Comparison of ENCODE assay signal across 21 cellular contexts in the genomic region with DNA sequence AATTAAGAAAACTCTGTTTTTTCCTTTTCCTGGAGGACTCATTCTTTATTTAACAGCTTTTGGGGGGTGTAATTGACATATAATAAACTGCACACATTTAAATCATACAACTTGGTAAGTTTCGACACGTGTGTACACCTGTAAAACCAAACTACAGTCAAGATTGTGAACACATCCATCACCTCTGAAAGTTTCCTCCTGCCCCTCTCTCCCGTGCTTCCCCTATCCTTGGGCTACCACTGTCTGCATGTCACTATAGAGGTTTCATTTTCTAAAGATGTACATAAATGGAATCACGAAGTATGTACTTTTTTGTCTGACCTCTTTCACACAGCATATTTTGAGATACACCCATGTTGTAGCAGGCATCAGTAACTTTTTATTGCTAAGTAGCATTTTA.
DNase-seq lines count a peak whose midpoint lies in the region; ATAC-seq and TF ChIP-seq lines count a peak whose summit lies in the region.
"Had no signal": no experiment of that assay in that cellular context is flagged by ENCODE, and none has a peak within 500 bp of the region (broad histone marks: within the 10 kb centered on the region; RNA-seq: fewer than 3 reads in every experiment).

No MANE protein-coding gene starts in this region.

- no peaks in the 10 kb centered on the region for H3K9me3 Mint-ChIP-seq in HFFc6
- H3K9me3 Mint-ChIP-seq: CD4-positive, alpha-beta T cell; GM23338 had no signal

- no peak for TF ChIP-seq CTCF in HFFc6 (IDR thresholded peaks at IDR 0.05)
- TF ChIP-seq CTCF in brain microvascular endothelial cell (IDR thresholded peaks at IDR 0.05; ENCODE audit: low read depth, low read length, missing control alignments) = no peak

- H3K4me1 Mint-ChIP-seq in HFFc6 (ENCODE audit: low read depth) = peaks cover 18% of the 10 kb centered on the region
- H3K4me1 Mint-ChIP-seq: CD14-positive monocyte; CD8-positive, alpha-beta memory T cell had no signal

- H3K27me3 Mint-ChIP-seq in HFFc6 (ENCODE audit: insufficient read depth) = peaks cover 16% of the 10 kb centered on the region

- peak overlapping the region; percentile 17; the same call in 1 of the 2 replicates for H3K4me3 Mint-ChIP-seq in HFFc6
- H3K4me3 Mint-ChIP-seq: CD14-positive monocyte; CD4-positive, alpha-beta T cell; CD8-positive, alpha-beta memory T cell; GM23338 had no signal

- H3K4me3 ChIP-seq in ACC112 (ENCODE audit: low read depth, low read length) (no peak overlapping the region), brain microvascular endothelial cell (ENCODE audit: low read depth, low read length) (no peak overlapping the region)
- H3K4me3 ChIP-seq: BLaER1 treated with 17β-estradiol and CSF1 and Interleukin-3, amounts not matched to agents 10 nM and 100 nM; GM23338; HAP-1 had no signal

- DNase-seq in HFFc6 (no peak), brain microvascular endothelial cell (no peak), left colon (no peak), ecto neural progenitor cell (ENCODE audit: low spot score) (no peak)
- no peak for DNase-seq in activated CD4-positive, alpha-beta T cell treated with anti-CD3 and anti-CD28 coated beads for 4 hours
- no peak for DNase-seq in central memory CD4-positive, alpha-beta T cell
- DNase-seq: ACHN; AML-193; BE2C; CD4-positive, alpha-beta T cell; CD8-positive, alpha-beta memory T cell; DMS 273 treated with DMSO at 0.1 percent for 48 hours; DMS79; GDM1 had no signal

- in situ Hi-C loops in brain microvascular endothelial cell (cut with HindIII; ENCODE audit: low pct_ligation_motif_present, low sequenced_read_pairs) = no loop called here

- H3K79me2 ChIP-seq in ACC112 (ENCODE audit: control insufficient read depth, insufficient read depth, low read length, unreplicated experiment) = no peaks in the 10 kb centered on the region

- H3K36me3 ChIP-seq in ACC112 (ENCODE audit: insufficient read depth, low read length) (no peaks in the 10 kb centered on the region), brain microvascular endothelial cell (replicated peaks) (no peaks in the 10 kb centered on the region)
- H3K36me3 ChIP-seq: BE2C; BLaER1 treated with 17β-estradiol and CSF1 and Interleukin-3, amounts not matched to agents 10 nM and 100 nM; HAP-1 had no signal

- H3K4me1 ChIP-seq in ACC112 (ENCODE audit: control insufficient read depth, insufficient read depth, low read length, unreplicated experiment) = peaks cover 22% of the 10 kb centered on the region
- H3K4me1 ChIP-seq: BE2C, HAP-1 had no signal

- H2AFZ ChIP-seq in ACC112 (ENCODE audit: low read length, unreplicated experiment) = no peak overlapping the region
- H2AFZ ChIP-seq: GM23338 had no signal

- H3K27me3 ChIP-seq in ACC112 (ENCODE audit: insufficient read depth, low read length) = no peaks in the 10 kb centered on the region
- H3K27me3 ChIP-seq in brain microvascular endothelial cell (replicated peaks) = no peaks in the 10 kb centered on the region
- H3K27me3 ChIP-seq: BE2C; BLaER1 treated with 17β-estradiol and CSF1 and Interleukin-3, amounts not matched to agents 10 nM and 100 nM had no signal

- no peaks in the 10 kb centered on the region for H3K36me3 Mint-ChIP-seq in HFFc6 (ENCODE audit: low read depth)
- H3K36me3 Mint-ChIP-seq: CD14-positive monocyte; CD8-positive, alpha-beta memory T cell had no signal

- peak overlapping the region; percentile 91 for H3K27ac ChIP-seq in ACC112 (ENCODE audit: low read depth, low read length)
- peak overlapping the region; percentile 79 for H3K27ac ChIP-seq in brain microvascular endothelial cell
- H3K27ac ChIP-seq: 22Rv1; BLaER1 treated with 17β-estradiol and CSF1 and Interleukin-3, amounts not matched to agents 10 nM and 100 nM had no signal

- H3K27ac Mint-ChIP-seq in HFFc6 = no peak overlapping the region
- H3K27ac Mint-ChIP-seq: CD4-positive, alpha-beta T cell; CD8-positive, alpha-beta memory T cell; GM23338 had no signal

- intact Hi-C loops in left colon (cut with DNase I, micrococcal nuclease) = no loop called here

- ATAC-seq in left colon = peak; percentile 27
- ATAC-seq in HG02588 (IDR thresholded peaks at IDR 0.05; ENCODE audit: unreplicated experiment) = no peak
- ATAC-seq: GM23338 had no signal
